Comparison of ENCODE assay signal across 8 cellular contexts in the genomic region with DNA sequence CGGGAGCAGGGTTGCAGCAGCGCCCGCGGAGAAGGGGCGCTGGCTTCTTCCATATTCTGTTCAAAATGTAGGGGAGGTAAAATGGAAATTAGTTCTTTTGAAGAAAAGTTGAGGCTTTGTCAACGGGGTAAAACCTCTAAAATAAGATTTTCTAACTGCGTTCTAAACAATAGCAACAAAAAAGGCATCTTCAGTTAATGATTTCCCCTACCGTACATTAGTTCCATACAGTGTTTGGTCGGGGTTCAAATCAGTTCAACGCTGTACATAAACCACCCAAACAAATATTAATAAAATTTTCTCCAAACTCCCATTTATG. TPM values are rescaled to one million over a fixed set of nuclear protein-coding genes. Genes with fewer than 3 reads are reported as not detected.
DNase-seq lines count a peak whose midpoint lies in the region; ATAC-seq and TF ChIP-seq lines count a peak whose summit lies in the region.

No MANE protein-coding gene starts in this region.

- H3K9me3 ChIP-seq in muscle layer of duodenum (ENCODE audit: control insufficient read depth in 1 of 2, low read length in 2 of 2), result no peaks in the 10 kb centered on the region

- H3K36me3 Mint-ChIP-seq in chondrocyte (ENCODE audit: low read depth), result no peaks in the 10 kb centered on the region

- TF ChIP-seq CTCF in AG04449 (IDR thresholded peaks at IDR 0.05; ENCODE audit: insufficient read depth, low read length, missing control alignments) (no peak), KMS-11 (conservative IDR thresholded peaks at IDR 0.05; ENCODE audit: low read depth, low read length) (no peak), chondrocyte (IDR thresholded peaks at IDR 0.05) (no peak), GM10266 (IDR thresholded peaks at IDR 0.05; ENCODE audit: control insufficient read depth, insufficient read depth, low read depth, missing control alignments) (no peak)

- peaks cover 9% of the 10 kb centered on the region for H3K4me1 ChIP-seq in KMS-11 (ENCODE audit: low read depth, poor library complexity, severe bottlenecking)
- peaks cover 0 to 10% of the 10 kb centered on the region in 2 donors for H3K4me1 ChIP-seq in muscle layer of duodenum (ENCODE audit: control insufficient read depth in 1 of 2, insufficient read depth in 2 of 2, low read length in 2 of 2)

- H3K36me3 ChIP-seq in KMS-11 (ENCODE audit: insufficient read depth) (no peaks in the 10 kb centered on the region), muscle layer of duodenum (ENCODE audit: control insufficient read depth in 1 of 2, insufficient read depth in 2 of 2, low read length in 2 of 2) (no peaks in the 10 kb centered on the region)

- peaks cover 22% of the 10 kb centered on the region for H3K4me1 Mint-ChIP-seq in chondrocyte (ENCODE audit: low read depth)

- peak overlapping the region; percentile 81 for H3K4me3 Mint-ChIP-seq in chondrocyte (ENCODE audit: unreplicated experiment)

- H3K27me3 ChIP-seq in KMS-11 (ENCODE audit: insufficient read depth, low read depth), result no peaks in the 10 kb centered on the region
- no peaks in the 10 kb centered on the region for H3K27me3 ChIP-seq in muscle layer of duodenum (ENCODE audit: low read depth, low read length)

- peak overlapping the region; percentile 100 for H3K9ac ChIP-seq in KMS-11

- no peak for ATAC-seq in GM18873 (IDR thresholded peaks at IDR 0.05; ENCODE audit: low FRiP score, unreplicated experiment)
- ATAC-seq in HG03280 (IDR thresholded peaks at IDR 0.05; ENCODE audit: unreplicated experiment), result no peak

- no peaks in the 10 kb centered on the region; the same call in 1 of the 2 replicates for H3K79me2 ChIP-seq in KMS-11 (ENCODE audit: insufficient read depth, low read depth)

- peak overlapping the region; percentile 97 for H2AFZ ChIP-seq in KMS-11 (ENCODE audit: low read depth)

- POLR2A ChIA-PET in AG04449 (lab: Yijun Ruan, JAX), result no interaction called here

- CTCF ChIA-PET in AG04449 (lab: Yijun Ruan, JAX), result no interaction called here

- H3K27ac ChIP-seq in KMS-11 (peak overlapping the region; percentile 98), muscle layer of duodenum (ENCODE audit: low read length) (peak overlapping the region; percentile 73)

- DNase-seq in AG04449 (ENCODE audit: low read depth, low spot score), result no peak
- no peak for DNase-seq in chondrocyte (ENCODE audit: low spot score)
- DNase-seq in GM10266 (ENCODE audit: extremely low spot score), result no peak
- no peak for DNase-seq in stimulated activated naive CD4-positive, alpha-beta T cell treated with Interleukin-2 at 50 U/mL for 16 hours (lab: John Stamatoyannopoulos, UW)

- peak overlapping the region; percentile 98 for H3K27ac Mint-ChIP-seq in chondrocyte (ENCODE audit: unreplicated experiment)

- peak overlapping the region; percentile 80 for H3K4me2 ChIP-seq in KMS-11

- H4K20me1 ChIP-seq in KMS-11 (ENCODE audit: insufficient read depth), result no peaks in the 10 kb centered on the region

- no peaks in the 10 kb centered on the region for H3K27me3 Mint-ChIP-seq in chondrocyte (ENCODE audit: low read depth)

- no peaks in the 10 kb centered on the region for H3K9me3 Mint-ChIP-seq in chondrocyte (ENCODE audit: low read depth)

- H3K4me3 ChIP-seq in AG04449 (ENCODE audit: low read depth, low read length) (peak overlapping the region; percentile 95), KMS-11 (IDR thresholded peaks at IDR 0.05; ENCODE audit: insufficient read depth, low read depth, low read length) (no peak overlapping the region), muscle layer of duodenum (ENCODE audit: low read depth in 1 of 2, low read length in 2 of 2) (peak overlapping the region; percentile 75 to 91)

RNA-seq across cellular contexts. Expression of a gene that starts 0.3 kb away (rescaled TPM):
- total RNA-seq in chondrocyte, result 9.3 to 14.7 TPM (median 10.3 TPM) in 3 replicates
